22 cellular contexts compared by ENCODE assay signal in the genomic region with DNA sequence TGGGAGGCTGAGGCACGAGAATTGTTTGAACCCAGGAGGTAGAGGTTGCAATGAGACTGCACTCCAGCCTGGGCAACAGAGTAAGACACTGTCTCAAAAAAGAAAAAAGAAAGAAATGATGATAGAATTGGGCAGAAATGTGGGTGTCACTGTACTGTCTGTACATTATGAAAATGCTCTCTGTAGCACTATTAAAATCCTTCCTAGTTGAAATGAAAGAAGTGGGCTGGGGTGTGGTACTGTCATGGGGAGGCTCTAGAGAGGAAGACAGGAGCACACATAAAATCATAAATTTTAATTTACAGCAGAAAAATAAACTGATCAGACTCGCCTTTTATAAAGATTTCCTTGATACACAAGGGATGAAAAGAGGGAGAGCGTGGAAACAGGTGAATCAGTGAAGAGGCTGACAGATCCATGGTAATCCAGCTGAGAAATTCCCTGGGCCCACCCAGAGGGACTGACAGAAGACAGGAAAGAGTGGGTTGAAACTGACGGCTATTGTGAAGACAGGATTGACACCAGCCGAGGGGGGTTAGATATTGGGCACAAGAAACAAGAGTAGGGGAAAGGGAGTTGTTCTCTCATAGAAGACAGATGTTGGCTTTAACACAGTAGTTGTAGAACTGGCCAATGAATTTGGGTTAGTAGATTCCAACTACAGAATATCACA.
DNase-seq lines count a peak whose midpoint lies in the region; ATAC-seq, FAIRE-seq and TF ChIP-seq lines count a peak whose summit lies in the region.
"Had no signal": no experiment of that assay in that cellular context is flagged by ENCODE, and none has a peak within 500 bp of the region (broad histone marks: within the 10 kb centered on the region; RNA-seq: fewer than 3 reads in every experiment).

No MANE protein-coding gene starts in this region.

- no peaks in the 10 kb centered on the region for H3K36me3 ChIP-seq in kidney (ENCODE audit: control insufficient read depth in 1 of 2, insufficient read depth in 2 of 2, low read length in 2 of 2)

- no peaks in the 10 kb centered on the region for H3K9me3 ChIP-seq in kidney (ENCODE audit: control insufficient read depth in 1 of 2, low read length in 2 of 2)

- no peak for FAIRE-seq in kidney (lab: Jason Lieb, UNC)
- FAIRE-seq: D721Med had no signal

- H3K9ac ChIP-seq in kidney (ENCODE audit: low read length in 2 of 2): no peak overlapping the region

- peak overlapping the region in 1 of 2 donors; percentile 55 for H3K4me3 Mint-ChIP-seq in activated T-cell treated with anti-CD3 and anti-CD28 coated beads, Interleukin-2, amount 50 U/mL, for 72 hours
- H3K4me3 Mint-ChIP-seq in activated T-cell treated with anti-CD3 and anti-CD28 coated beads, Interleukin-2, amount 50 U/mL, for 4 hours: no peak overlapping the region
- peak overlapping the region; percentile 42 for H3K4me3 Mint-ChIP-seq in activated T-helper 17 cell treated with anti-CD3 and anti-CD28 coated beads, Interleukin-2, amount 50 U/mL, for 72 hours
- peak overlapping the region; percentile 24 for H3K4me3 Mint-ChIP-seq in stimulated activated naive CD8-positive, alpha-beta T cell treated with anti-CD3 and anti-CD28 coated beads, Interleukin-15, Interleukin-2, amounts not matched to agents 100 ng/mL and 50 ng/mL, for 24 hours
- H3K4me3 Mint-ChIP-seq: CD8-positive, alpha-beta memory T cell; HFFc6 had no signal

- DNase-seq in activated T-cell treated with anti-CD3 and anti-CD28 coated beads, Interleukin-2, amount 50 U/mL, for 72 hours: no peak
- DNase-seq in activated T-cell treated with anti-CD3 and anti-CD28 coated beads, Interleukin-2, amount 50 U/mL, for 4 hours: no peak
- DNase-seq in kidney: no peak
- DNase-seq in central memory CD4-positive, alpha-beta T cell: no peak
- DNase-seq: ACHN; C1 segment of cervical spinal cord; CD8-positive, alpha-beta memory T cell; H7; HFFc6; IMR-90; NCI-H1417; NCI-H187 treated with DMSO at 0.1 percent for 48 hours; NCI-H2227 treated with DMSO at 0.1 percent for 48 hours; NCI-H524; PC-3; RPMI8226; SHP77 treated with DMSO at 0.1 percent for 48 hours had no signal

- intact Hi-C loops in kidney (cut with DNase I): no loop called here

- H3K27ac ChIP-seq in kidney (ENCODE audit: low read depth in 2 of 2, low read length in 2 of 2): no peak overlapping the region
- H3K27ac ChIP-seq: HL-60 had no signal

- H3K4me1 ChIP-seq in kidney (ENCODE audit: control insufficient read depth in 1 of 2, insufficient read depth in 1 of 2, low read depth in 1 of 2, low read length in 2 of 2): no peaks in the 10 kb centered on the region

- peak overlapping the region; percentile 7 for H3K27ac Mint-ChIP-seq in activated T-cell treated with anti-CD3 and anti-CD28 coated beads, Interleukin-2, amount 50 U/mL, for 72 hours
- H3K27ac Mint-ChIP-seq in activated T-helper 17 cell treated with anti-CD3 and anti-CD28 coated beads, Interleukin-2, amount 50 U/mL, for 72 hours: peak overlapping the region; percentile 20
- H3K27ac Mint-ChIP-seq in stimulated activated naive CD8-positive, alpha-beta T cell treated with anti-CD3 and anti-CD28 coated beads, Interleukin-15, Interleukin-2, amounts not matched to agents 100 ng/mL and 50 ng/mL, for 24 hours: peak overlapping the region; percentile 10
- H3K27ac Mint-ChIP-seq: CD8-positive, alpha-beta memory T cell; HFFc6 had no signal

- peak; percentile 30 to 42 for ATAC-seq in activated T-cell treated with anti-CD3 and anti-CD28 coated beads, Interleukin-2, amount 50 U/mL, for 72 hours (replicated peaks in 1 of 2)
- no peak for ATAC-seq in activated T-cell treated with anti-CD3 and anti-CD28 coated beads, Interleukin-2, amount 50 U/mL, for 4 hours
- ATAC-seq in GM21529 (IDR thresholded peaks at IDR 0.05; ENCODE audit: unreplicated experiment): peak; percentile 38
- peak; percentile 52 for ATAC-seq in activated T-helper 17 cell treated with anti-CD3 and anti-CD28 coated beads, Interleukin-2, amount 50 U/mL, for 72 hours (replicated peaks)
- ATAC-seq: PC-3 had no signal

- no peak for TF ChIP-seq CTCF in kidney (IDR thresholded peaks at IDR 0.05; ENCODE audit: borderline replicate concordance, extremely low read depth, insufficient read depth)

- H3K4me3 ChIP-seq in kidney (ENCODE audit: low read length in 2 of 2): no peak overlapping the region

- no peaks in the 10 kb centered on the region for H3K9me3 Mint-ChIP-seq in activated T-cell treated with anti-CD3 and anti-CD28 coated beads, Interleukin-2, amount 50 U/mL, for 72 hours
- H3K9me3 Mint-ChIP-seq in activated T-cell treated with anti-CD3 and anti-CD28 coated beads, Interleukin-2, amount 50 U/mL, for 4 hours: no peaks in the 10 kb centered on the region
- no peaks in the 10 kb centered on the region for H3K9me3 Mint-ChIP-seq in activated T-helper 17 cell treated with anti-CD3 and anti-CD28 coated beads, Interleukin-2, amount 50 U/mL, for 72 hours
- no peaks in the 10 kb centered on the region for H3K9me3 Mint-ChIP-seq in stimulated activated naive CD8-positive, alpha-beta T cell treated with anti-CD3 and anti-CD28 coated beads, Interleukin-15, Interleukin-2, amounts not matched to agents 100 ng/mL and 50 ng/mL, for 24 hours
- H3K9me3 Mint-ChIP-seq: CD8-positive, alpha-beta memory T cell; HFFc6 had no signal

- peaks cover 22% of the 10 kb centered on the region for H3K27me3 Mint-ChIP-seq in activated T-cell treated with anti-CD3 and anti-CD28 coated beads, Interleukin-2, amount 50 U/mL, for 72 hours (ENCODE audit: low read depth)
- peaks cover 26% of the 10 kb centered on the region for H3K27me3 Mint-ChIP-seq in activated T-cell treated with anti-CD3 and anti-CD28 coated beads, Interleukin-2, amount 50 U/mL, for 4 hours (ENCODE audit: low read depth)
- peaks cover 18% of the 10 kb centered on the region for H3K27me3 Mint-ChIP-seq in activated T-helper 17 cell treated with anti-CD3 and anti-CD28 coated beads, Interleukin-2, amount 50 U/mL, for 72 hours
- H3K27me3 Mint-ChIP-seq in stimulated activated naive CD8-positive, alpha-beta T cell treated with anti-CD3 and anti-CD28 coated beads, Interleukin-15, Interleukin-2, amounts not matched to agents 100 ng/mL and 50 ng/mL, for 24 hours: peaks cover 40% of the 10 kb centered on the region

- H3K4me1 Mint-ChIP-seq in activated T-cell treated with anti-CD3 and anti-CD28 coated beads, Interleukin-2, amount 50 U/mL, for 72 hours (ENCODE audit: low read depth): peaks cover 33% of the 10 kb centered on the region
- peaks cover 12% of the 10 kb centered on the region for H3K4me1 Mint-ChIP-seq in activated T-cell treated with anti-CD3 and anti-CD28 coated beads, Interleukin-2, amount 50 U/mL, for 4 hours (ENCODE audit: low read depth)
- peaks cover 26% of the 10 kb centered on the region for H3K4me1 Mint-ChIP-seq in activated T-helper 17 cell treated with anti-CD3 and anti-CD28 coated beads, Interleukin-2, amount 50 U/mL, for 72 hours
- peaks cover 23% of the 10 kb centered on the region for H3K4me1 Mint-ChIP-seq in stimulated activated naive CD8-positive, alpha-beta T cell treated with anti-CD3 and anti-CD28 coated beads, Interleukin-15, Interleukin-2, amounts not matched to agents 100 ng/mL and 50 ng/mL, for 24 hours (ENCODE audit: low read depth)

- no peaks in the 10 kb centered on the region for H3K36me3 Mint-ChIP-seq in activated T-cell treated with anti-CD3 and anti-CD28 coated beads, Interleukin-2, amount 50 U/mL, for 72 hours (ENCODE audit: insufficient read depth in 2 of 2)
- H3K36me3 Mint-ChIP-seq in activated T-cell treated with anti-CD3 and anti-CD28 coated beads, Interleukin-2, amount 50 U/mL, for 4 hours (ENCODE audit: insufficient read depth): no peaks in the 10 kb centered on the region
- no peaks in the 10 kb centered on the region for H3K36me3 Mint-ChIP-seq in activated T-helper 17 cell treated with anti-CD3 and anti-CD28 coated beads, Interleukin-2, amount 50 U/mL, for 72 hours (ENCODE audit: low read depth)
- H3K36me3 Mint-ChIP-seq in stimulated activated naive CD8-positive, alpha-beta T cell treated with anti-CD3 and anti-CD28 coated beads, Interleukin-15, Interleukin-2, amounts not matched to agents 100 ng/mL and 50 ng/mL, for 24 hours (ENCODE audit: low read depth): no peaks in the 10 kb centered on the region
- H3K36me3 Mint-ChIP-seq: CD8-positive, alpha-beta memory T cell had no signal

Comparison
In these comparisons a context has a peak if more than half of its experiments do, and no peak if none do; other contexts are left out.
1. ATAC-seq: peak in activated T-cell treated with anti-CD3 and anti-CD28 coated beads, Interleukin-2, amount 50 U/mL, for 72 hours (2 of 2), GM21529 (single experiment) and activated T-helper 17 cell treated with anti-CD3 and anti-CD28 coated beads, Interleukin-2, amount 50 U/mL, for 72 hours (single experiment); none in activated T-cell treated with anti-CD3 and anti-CD28 coated beads, Interleukin-2, amount 50 U/mL, for 4 hours (0 of 2).
2. Peak in every context shown above with its lines, with median percentiles within 50 percentile points of each other: H3K27ac Mint-ChIP-seq.